In genomic region chr1:184614667-184615066, GRCh38 we compare ENCODE assay signal across 15 cellular contexts.
"Had no signal": no experiment of that assay in that cellular context is flagged by ENCODE, and none has a peak within 500 bp of the region (broad histone marks: within the 10 kb centered on the region; RNA-seq: fewer than 3 reads in every experiment).

No MANE protein-coding gene starts in this region.

- H3K4me2 ChIP-seq: smooth muscle cell had no signal

- H3K9me3 ChIP-seq: heart right ventricle, right atrium auricular region had no signal

- H3K4me3 ChIP-seq: heart right ventricle, right atrium auricular region, smooth muscle cell had no signal

- H3K36me3 Mint-ChIP-seq: naive thymus-derived CD4-positive, alpha-beta T cell had no signal

- H3K9me3 Mint-ChIP-seq: central memory CD8-positive, alpha-beta T cell; dendritic cell treated with granulocyte-macrophage colony-stimulating factor and Interleukin-4, amounts not matched to agents 40 ng/mL and 50 ng/mL, for 4 days; effector memory CD8-positive, alpha-beta T cell; naive thymus-derived CD4-positive, alpha-beta T cell had no signal

- H3K4me3 Mint-ChIP-seq: central memory CD8-positive, alpha-beta T cell; dendritic cell treated with granulocyte-macrophage colony-stimulating factor and Interleukin-4, amounts not matched to agents 40 ng/mL and 50 ng/mL, for 4 days; effector memory CD8-positive, alpha-beta T cell; naive thymus-derived CD4-positive, alpha-beta T cell had no signal

- H3K27ac Mint-ChIP-seq: dendritic cell treated with granulocyte-macrophage colony-stimulating factor and Interleukin-4, amounts not matched to agents 40 ng/mL and 50 ng/mL, for 4 days; naive thymus-derived CD4-positive, alpha-beta T cell had no signal

- H3K27me3 ChIP-seq: heart right ventricle, right atrium auricular region had no signal

- ATAC-seq: effector memory CD8-positive, alpha-beta T cell had no signal

- H3K36me3 ChIP-seq: right atrium auricular region had no signal

- DNase-seq: effector memory CD8-positive, alpha-beta T cell; heart right ventricle; hypothalamus; kidney glomerular epithelial cell; mammary epithelial cell; naive thymus-derived CD4-positive, alpha-beta T cell; posterior cingulate gyrus; stimulated activated CD4-positive, alpha-beta T cell treated with anti-CD3 and anti-CD28 coated beads, Interleukin-2, amount 100 ng/mL, for 48 hours; stimulated activated naive CD4-positive, alpha-beta T cell treated with Interleukin-2 at 50 U/mL for 16 hours; trophoblast cell had no signal

- H3K27ac ChIP-seq: epithelial cell of prostate, right atrium auricular region had no signal

- H3K27me3 Mint-ChIP-seq: central memory CD8-positive, alpha-beta T cell; dendritic cell treated with granulocyte-macrophage colony-stimulating factor and Interleukin-4, amounts not matched to agents 40 ng/mL and 50 ng/mL, for 4 days; effector memory CD8-positive, alpha-beta T cell; naive thymus-derived CD4-positive, alpha-beta T cell had no signal
